Comparison of ENCODE assay signal across 7 cellular contexts in genomic region chr3:107753494-107753893, GRCh38.
DNase-seq lines count a peak whose midpoint lies in the region; ATAC-seq and TF ChIP-seq lines count a peak whose summit lies in the region.

No MANE protein-coding gene starts in this region.

- TF ChIP-seq POLR2A in stomach (IDR thresholded peaks at IDR 0.05): no peak

- DNase-seq in Daoy (ENCODE audit: low read depth) (peak; percentile 21), NCI-H526 treated with DMSO at 0.1 percent for 48 hours (lab: John Stamatoyannopoulos, UW) (peak; percentile 36), anterior cingulate cortex (lab: John Stamatoyannopoulos, UW) (peak in 42 of 58 donors; percentile 1 to 72 (median 25)), iPS-NIHi11 (ENCODE audit: low spot score) (peak; percentile 27), stomach (peak; percentile 35)

- no peak overlapping the region for H3K4me3 ChIP-seq in HEK293 (ENCODE audit: low read depth, low read length)
- no peak overlapping the region for H3K4me3 ChIP-seq in stomach

- no peak for TF ChIP-seq EP300 in stomach (IDR thresholded peaks at IDR 0.05)

- CTCF ChIA-PET in HEK293 (lab: Yijun Ruan, JAX): interaction anchor here (0.7 to 2.0 kb wide), 5 partner anchors 10 to 179 kb away, joined by 3 to 9 read pairs (median 6); no protein-coding TSS in a partner anchor

- no peaks in the 10 kb centered on the region for H3K4me1 ChIP-seq in HEK293 (ENCODE audit: control insufficient read depth, insufficient read depth, low read length)
- peaks cover 6 to 23% (median 15%) of the 10 kb centered on the region in 4 donors for H3K4me1 ChIP-seq in stomach

- no peaks in the 10 kb centered on the region for H3K9me3 ChIP-seq in HEK293 (ENCODE audit: control insufficient read depth, insufficient read depth, low read depth, low read length)
- H3K9me3 ChIP-seq in stomach: no peaks in the 10 kb centered on the region

- no peak for ATAC-seq in GM21526 (IDR thresholded peaks at IDR 0.05; ENCODE audit: low FRiP score, unreplicated experiment)

- POLR2A ChIA-PET in HEK293 (lab: Yijun Ruan, JAX): no interaction called here

- no peaks in the 10 kb centered on the region for H3K27me3 ChIP-seq in stomach

- intact Hi-C loops in stomach (cut with DNase I; ENCODE audit: low total_unique reads): no loop called here

- peak; percentile 35; the same call in 1 of the 2 replicates for TF ChIP-seq CTCF in HEK293 (tag by site-specific recombination; IDR thresholded peaks at IDR 0.05)
- TF ChIP-seq CTCF in stomach (IDR thresholded peaks at IDR 0.05): peak in 5 of 7 experiments; percentile 10 to 41 (median 27)

- H3K36me3 ChIP-seq in HEK293 (ENCODE audit: control insufficient read depth in 2 of 2, insufficient read depth in 1 of 2, low read length in 2 of 2) (peaks cover 0 to 5% of the 10 kb centered on the region in 2 experiments; a peak in 1 of 3 replicates), stomach (peaks cover 0 to 26% (median 15%) of the 10 kb centered on the region in 4 donors)

- H3K27ac ChIP-seq in HEK293 (ENCODE audit: extremely low read depth, low read depth, low read length): no peak overlapping the region
- no peak overlapping the region for H3K27ac ChIP-seq in stomach

- 18 to 41% (median 25%) methylated on average over 2 of the region's 2 CpGs for WGBS in stomach, 5 donors

TF ChIP-seq in HEK293, 187 proteins besides CTCF, POLR2A, EP300 and RAD21:
- 0 out of 2 replicates have a peak, but pooled peaks have one; percentile 15 for TF ChIP-seq ZNF768 (tag by site-specific recombination; IDR thresholded peaks at IDR 0.05)
- TF ChIP-seq GFI1B (tag by site-specific recombination; IDR thresholded peaks at IDR 0.05): no peak
- TF ChIP-seq ZNF18 (tag by site-specific recombination; IDR thresholded peaks at IDR 0.05): peak; percentile 35; the same call in 1 of the 2 replicates
